24 cellular contexts compared by ENCODE assay signal in genomic region chr11:65829459-65829858, GRCh38. TPM values are rescaled to one million over a fixed set of nuclear protein-coding genes. Genes with fewer than 3 reads are reported as not detected.
DNase-seq lines count a peak whose midpoint lies in the region; ATAC-seq, FAIRE-seq and TF ChIP-seq lines count a peak whose summit lies in the region.
"Had no signal": no experiment of that assay in that cellular context is flagged by ENCODE, and none has a peak within 500 bp of the region (broad histone marks: within the 10 kb centered on the region; RNA-seq: fewer than 3 reads in every experiment).

No MANE protein-coding gene starts in this region.

- H3K9me3 Mint-ChIP-seq in GM23338 = no peaks in the 10 kb centered on the region
- H3K9me3 Mint-ChIP-seq: CD4-positive, CD25-positive, alpha-beta regulatory T cell; CD8-positive, alpha-beta T cell had no signal

- H3K4me3 Mint-ChIP-seq in GM23338 = no peak overlapping the region; the same call in 2 of the 3 replicates
- H3K4me3 Mint-ChIP-seq: B cell; CD8-positive, alpha-beta T cell had no signal

- peaks cover 26% of the 10 kb centered on the region for H3K27me3 Mint-ChIP-seq in GM23338 (ENCODE audit: insufficient read depth, low read depth, poor library complexity)
- H3K27me3 Mint-ChIP-seq: B cell had no signal

- H4K20me1 ChIP-seq in GM23338 (replicated peaks; ENCODE audit: insufficient read depth) (no peaks in the 10 kb centered on the region; the same call in 1 of the 2 replicates), K562 (replicated peaks; ENCODE audit: control insufficient read depth, insufficient read depth, low read length) (no peaks in the 10 kb centered on the region)
- H4K20me1 ChIP-seq: BLaER1 had no signal

- no TSS peak for BruUV-seq in K562 (replicated peaks; lab: Mats Ljungman, UMichigan)

- POLR2A ChIA-PET in K562 (lab: Yijun Ruan, JAX) = interaction anchor here (0.6 to 5.2 kb wide), 2 partner anchors 22 to 158 kb away, joined by 4 to 27 read pairs; no protein-coding TSS in a partner anchor

- peaks cover 5% of the 10 kb centered on the region; the same call in 1 of the 2 replicates for H3K4me1 ChIP-seq in GM23338 (ENCODE audit: insufficient read depth)
- peaks cover 0 to 15% of the 10 kb centered on the region in 2 experiments; a peak in 2 of 5 replicates for H3K4me1 ChIP-seq in K562 (replicated peaks in 1 of 2; ENCODE audit: control insufficient read depth in 2 of 2, insufficient read depth in 2 of 2, low read length in 2 of 2)
- peaks cover 8% of the 10 kb centered on the region for H3K4me1 ChIP-seq in iPS-15b (ENCODE audit: control insufficient read depth, insufficient read depth, low read length)
- H3K4me1 ChIP-seq in thymus (ENCODE audit: control insufficient read depth, insufficient read depth, low read length) = peaks cover 6% of the 10 kb centered on the region
- H3K4me1 ChIP-seq in sigmoid colon = peaks cover 0 to 17% (median 14%) of the 10 kb centered on the region in 4 donors

- H2AFZ ChIP-seq in GM23338 (no peak overlapping the region), K562 (ENCODE audit: low read depth, low read length) (peak overlapping the region; percentile 32; the same call in 1 of the 2 replicates)

- 0 out of 2 replicates have a peak, but pooled peaks cover 3% of the 10 kb centered on the region for H3F3A ChIP-seq in GM23338 (replicated peaks; ENCODE audit: low read depth)

- no peak for TF ChIP-seq RAD21 in K562 (CRISPR knock-in tag; conservative IDR thresholded peaks at IDR 0.05 in 1 of 2, IDR thresholded peaks at IDR 0.05 in 1 of 2)

- no peak for TF ChIP-seq EP300 in K562 (IDR thresholded peaks at IDR 0.05; ENCODE audit: low read length)
- TF ChIP-seq EP300 in sigmoid colon (IDR thresholded peaks at IDR 0.05) = no peak

- no peak overlapping the region for H3K4me3 ChIP-seq in GM23338
- no peak overlapping the region for H3K4me3 ChIP-seq in K562
- H3K4me3 ChIP-seq in iPS-15b (ENCODE audit: low read depth, low read length) = no peak overlapping the region
- H3K4me3 ChIP-seq in thymus (ENCODE audit: low read length) = no peak overlapping the region
- H3K4me3 ChIP-seq in sigmoid colon = no peak overlapping the region
- H3K4me3 ChIP-seq: BLaER1, HAP-1 had no signal

- H3K9me1 ChIP-seq in K562 (ENCODE audit: control insufficient read depth, insufficient read depth, low read length) = no peaks in the 10 kb centered on the region

- H3K36me3 Mint-ChIP-seq in GM23338 (ENCODE audit: low read depth) = no peaks in the 10 kb centered on the region
- H3K36me3 Mint-ChIP-seq: CD4-positive, CD25-positive, alpha-beta regulatory T cell; CD8-positive, alpha-beta T cell had no signal

- ATAC-seq in GM23338 (no peak), K562 (no peak), GM21737 (IDR thresholded peaks at IDR 0.05; ENCODE audit: unreplicated experiment) (no peak), HG02642 (IDR thresholded peaks at IDR 0.05; ENCODE audit: poor library complexity, unreplicated experiment) (no peak)
- ATAC-seq: CD8-positive, alpha-beta T cell had no signal

- CTCF ChIA-PET in K562 (lab: Yijun Ruan, JAX; ENCODE audit: low intra/inter-chr PET ratio) = no interaction called here

- WGBS in K562 (ENCODE audit: insufficient coverage, low coverage, missing lambda C conversion rate) = 7% methylated on average over 4 of the region's 4 CpGs
- 93% methylated on average over 4 of the region's 4 CpGs for WGBS in thymus
- 81 to 91% methylated on average over 4 of the region's 4 CpGs for WGBS in sigmoid colon, 2 donors

- FAIRE-seq in K562 (lab: Jason Lieb, UNC) = no peak
- FAIRE-seq: A204.1, G401.6, GM12892, GM19239, H54 had no signal

- peaks cover 11% of the 10 kb centered on the region for H3K4me1 Mint-ChIP-seq in GM23338

- TF ChIP-seq CTCF in GM23338 (conservative IDR thresholded peaks at IDR 0.05; ENCODE audit: low read depth in 2 of 2) = no peak
- no peak for TF ChIP-seq CTCF in K562 (IDR thresholded peaks at IDR 0.05 in 2 of 3, conservative IDR thresholded peaks at IDR 0.05 in 1 of 3; ENCODE audit: insufficient read depth in 2 of 3, low read depth in 1 of 3, low read length in 3 of 3)
- TF ChIP-seq CTCF in sigmoid colon (IDR thresholded peaks at IDR 0.05) = no peak

- no peak overlapping the region for H3K27ac Mint-ChIP-seq in GM23338
- H3K27ac Mint-ChIP-seq: B cell; CD4-positive, CD25-positive, alpha-beta regulatory T cell; CD8-positive, alpha-beta T cell had no signal

- H3K9ac ChIP-seq in K562 (ENCODE audit: insufficient read depth in 1 of 2, low read depth in 2 of 2, low read length in 2 of 2) (peak overlapping the region in 1 of 2 experiments; percentile 40; a peak in 1 of 4 replicates), iPS-15b (ENCODE audit: low read depth, low read length) (peak overlapping the region; percentile 47)
- H3K9ac ChIP-seq: BLaER1 had no signal

- H3K79me2 ChIP-seq in GM23338 (replicated peaks; ENCODE audit: insufficient read depth) (0 out of 2 replicates have a peak, but pooled peaks cover 3% of the 10 kb centered on the region), K562 (ENCODE audit: control insufficient read depth, insufficient read depth, low read length) (no peaks in the 10 kb centered on the region)

- intact Hi-C loops in K562 (cut with micrococcal nuclease) (no loop called here), sigmoid colon (cut with DNase I) (no loop called here)

- in situ Hi-C loops in K562 (cut with MboI) = no loop called here

- H3K27me3 ChIP-seq in GM23338 (ENCODE audit: insufficient read depth) = peaks cover 10% of the 10 kb centered on the region
- peaks cover 5 to 18% of the 10 kb centered on the region in 2 experiments; a peak in 3 of 5 replicates for H3K27me3 ChIP-seq in K562 (ENCODE audit: control insufficient read depth in 2 of 2, insufficient read depth in 2 of 2, low read length in 2 of 2)
- H3K27me3 ChIP-seq in iPS-15b (ENCODE audit: control insufficient read depth, insufficient read depth, low read length) = peaks cover 23% of the 10 kb centered on the region
- no peaks in the 10 kb centered on the region for H3K27me3 ChIP-seq in thymus (ENCODE audit: control insufficient read depth, insufficient read depth)
- H3K27me3 ChIP-seq in sigmoid colon = no peaks in the 10 kb centered on the region
- H3K27me3 ChIP-seq: BLaER1 had no signal

- H3K36me3 ChIP-seq in GM23338 (ENCODE audit: insufficient read depth) (no peaks in the 10 kb centered on the region), K562 (ENCODE audit: control insufficient read depth, insufficient read depth, low read length) (no peaks in the 10 kb centered on the region), iPS-15b (ENCODE audit: control insufficient read depth, insufficient read depth, low read length) (no peaks in the 10 kb centered on the region), thymus (ENCODE audit: control insufficient read depth, insufficient read depth) (no peaks in the 10 kb centered on the region), sigmoid colon (no peaks in the 10 kb centered on the region)
- H3K36me3 ChIP-seq: BLaER1, HAP-1 had no signal

- H3K9me3 ChIP-seq in K562 (replicated peaks; ENCODE audit: control insufficient read depth, insufficient read depth, low read depth, low read length) (no peaks in the 10 kb centered on the region), iPS-15b (ENCODE audit: control insufficient read depth, insufficient read depth, low read length) (no peaks in the 10 kb centered on the region), thymus (ENCODE audit: control insufficient read depth) (no peaks in the 10 kb centered on the region), sigmoid colon (no peaks in the 10 kb centered on the region)
- H3K9me3 ChIP-seq: BLaER1, Caco-2 had no signal

- DNase-seq in GM23338 (ENCODE audit: low spot score) (no peak), K562 (ENCODE audit: extremely low read depth in 1 of 4, low spot score in 3 of 4) (peak in 2 of 4 experiments; percentile 2 to 3), sigmoid colon (no peak)
- DNase-seq: Caco-2; CD4-positive, CD25-positive, alpha-beta regulatory T cell; CD8-positive, alpha-beta T cell; DMS153; DND-41; GOT3 had no signal

- TF ChIP-seq POLR2A in K562 (conservative IDR thresholded peaks at IDR 0.05) (no peak), sigmoid colon (IDR thresholded peaks at IDR 0.05) (no peak)

- H3K9me2 ChIP-seq in GM23338 (ENCODE audit: insufficient read depth) = peaks cover 6% of the 10 kb centered on the region; the same call in 1 of the 2 replicates

- H3K27ac ChIP-seq in GM23338 (ENCODE audit: low read depth) = no peak overlapping the region
- no peak overlapping the region for H3K27ac ChIP-seq in K562 (ENCODE audit: extremely low read depth, low read depth, low read length)
- peak overlapping the region; percentile 18 for H3K27ac ChIP-seq in thymus (ENCODE audit: low read depth)
- no peak overlapping the region for H3K27ac ChIP-seq in sigmoid colon
- H3K27ac ChIP-seq: 22Rv1, BLaER1, C4-2B had no signal

- H3K4me2 ChIP-seq in GM23338 (no peak overlapping the region), K562 (ENCODE audit: insufficient read depth, low read length) (no peak overlapping the region)
- H3K4me2 ChIP-seq: BLaER1 had no signal

RNA-seq across cellular contexts. Expression of gene SNX32, which starts 4.3 kb away (rescaled TPM):
- 0.49 TPM in 1 of 2 replicates, not detected in the other for total RNA-seq in GM23338 (2014; rRNA removed; shearing (Covaris generic))
- 1.2 and 2.4 TPM in 2 replicates for polyA plus RNA-seq in GM23338 (2016; fragmentation: Nextera tagmentation; extraction: Ambion mirVana)
- 0.16 TPM in 1 of 2 replicates, not detected in the other for total RNA-seq in K562 (2011; cell fraction: chromatin; rRNA removed; ENCODE audit: low replicate concordance)
- total RNA-seq in K562 (2011; cell fraction: nucleolus; rRNA removed) = not detected in 2 replicates
- total RNA-seq in K562 (2011; cell fraction: nucleoplasm; rRNA removed) = not detected in 2 replicates
- not detected in 2 replicates for total RNA-seq in K562 (2014; rRNA removed)
- not detected in 2 replicates for total RNA-seq in K562 (2014; rRNA removed; fragmentation: Illumina TruSeq; extraction: Trizol)
- not detected in 2 replicates for total RNA-seq in K562 (2015; rRNA removed; fragmentation: Illumina TruSeq; extraction: Trizol)
- total RNA-seq in K562 (2021) = not detected in 2 replicates
- not detected in 2 replicates for polyA plus RNA-seq in K562 (2011; rRNA removed)
- not detected in 2 replicates for polyA plus RNA-seq in K562 (2011; cell fraction: cytosol; rRNA removed)
- 0.10 TPM in 1 of 2 replicates, not detected in the other for polyA plus RNA-seq in K562 (2011; cell fraction: nucleus; rRNA removed)
- polyA plus RNA-seq in K562 (2012) = 0.24 and 0.35 TPM in 2 replicates
- not detected in 2 replicates for polyA plus RNA-seq in K562 (2014; fragmentation: Illumina TruSeq; extraction: Trizol)
- polyA plus RNA-seq in K562 (2014; fragmentation: Nextera tagmentation; extraction: Ambion mirVana) = under 1 TPM; 0.03 TPM
- not detected in 2 replicates for polyA plus RNA-seq in K562 (2014; rRNA removed)
- not detected in 2 replicates for polyA minus RNA-seq in K562 (2011; rRNA and poly(A)+ RNA removed)
- polyA minus RNA-seq in K562 (2011; cell fraction: cytosol; rRNA and poly(A)+ RNA removed) = not detected in 2 replicates
- not detected in 2 replicates for polyA minus RNA-seq in K562 (2011; cell fraction: nucleus; rRNA and poly(A)+ RNA removed)
- 1.1 TPM for polyA plus RNA-seq in thymus
- total RNA-seq in sigmoid colon = 1 to 10 TPM in 1 of 4 donors, under 1 TPM in 3; 0.27 to 1.2 (median 0.63) TPM
- 1 to 10 TPM in 1 of 3 donors, under 1 TPM in 1, not detected in 1; 0.69 to 1.5 TPM for polyA plus RNA-seq in sigmoid colon
- total RNA-seq: Caco-2 had no signal

RNA-seq across cellular contexts. Expression of gene CFL1, which starts 28.5 kb away (rescaled TPM):
- 981 and 1,393 TPM in 2 replicates for total RNA-seq in GM23338 (2014; rRNA removed; shearing (Covaris generic))
- polyA plus RNA-seq in GM23338 (2016; fragmentation: Nextera tagmentation; extraction: Ambion mirVana) = 1,996 and 2,124 TPM in 2 replicates
- total RNA-seq in K562 (2011; cell fraction: chromatin; rRNA removed; ENCODE audit: low replicate concordance) = 145 and 300 TPM in 2 replicates
- total RNA-seq in K562 (2011; cell fraction: nucleolus; rRNA removed) = 227 and 257 TPM in 2 replicates
- 176 and 204 TPM in 2 replicates for total RNA-seq in K562 (2011; cell fraction: nucleoplasm; rRNA removed)
- 1,045 and 1,321 TPM in 2 replicates for total RNA-seq in K562 (2014; rRNA removed)
- 570 and 664 TPM in 2 replicates for total RNA-seq in K562 (2014; rRNA removed; fragmentation: Illumina TruSeq; extraction: Trizol)
- 851 and 860 TPM in 2 replicates for total RNA-seq in K562 (2015; rRNA removed; fragmentation: Illumina TruSeq; extraction: Trizol)
- 891 and 919 TPM in 2 replicates for total RNA-seq in K562 (2021)
- 632 and 770 TPM in 2 replicates for polyA plus RNA-seq in K562 (2011; rRNA removed)
- polyA plus RNA-seq in K562 (2011; cell fraction: cytosol; rRNA removed) = 894 and 1,220 TPM in 2 replicates
- 307 TPM in 2 replicates for polyA plus RNA-seq in K562 (2011; cell fraction: nucleus; rRNA removed)
- 903 and 977 TPM in 2 replicates for polyA plus RNA-seq in K562 (2012)
- polyA plus RNA-seq in K562 (2014; fragmentation: Illumina TruSeq; extraction: Trizol) = 1,101 and 1,325 TPM in 2 replicates
- polyA plus RNA-seq in K562 (2014; fragmentation: Nextera tagmentation; extraction: Ambion mirVana) = 100 to 1,000 TPM; 105 to 222 TPM
- 859 and 956 TPM in 2 replicates for polyA plus RNA-seq in K562 (2014; rRNA removed)
- 971 and 1,022 TPM in 2 replicates for polyA minus RNA-seq in K562 (2011; rRNA and poly(A)+ RNA removed)
- 560 and 642 TPM in 2 replicates for polyA minus RNA-seq in K562 (2011; cell fraction: cytosol; rRNA and poly(A)+ RNA removed)
- 107 and 193 TPM in 2 replicates for polyA minus RNA-seq in K562 (2011; cell fraction: nucleus; rRNA and poly(A)+ RNA removed)
- polyA plus RNA-seq in thymus = 673 TPM
- 100 to 1,000 TPM; 428 to 506 (median 487) TPM for total RNA-seq in sigmoid colon
- polyA plus RNA-seq in sigmoid colon = 1,000 to 10,000 TPM; 1,456 to 2,165 (median 1,757) TPM

RNA-seq across cellular contexts. Expression of gene MUS81, which starts 30.8 kb away (rescaled TPM):
- total RNA-seq in GM23338 (2014; rRNA removed; shearing (Covaris generic)) = 35.5 and 48.6 TPM in 2 replicates
- polyA plus RNA-seq in GM23338 (2016; fragmentation: Nextera tagmentation; extraction: Ambion mirVana) = 38.5 and 39.1 TPM in 2 replicates
- total RNA-seq in K562 (2011; cell fraction: chromatin; rRNA removed; ENCODE audit: low replicate concordance) = 139 and 354 TPM in 2 replicates
- 277 and 282 TPM in 2 replicates for total RNA-seq in K562 (2011; cell fraction: nucleolus; rRNA removed)
- 171 and 194 TPM in 2 replicates for total RNA-seq in K562 (2011; cell fraction: nucleoplasm; rRNA removed)
- 79.4 and 95.8 TPM in 2 replicates for total RNA-seq in K562 (2014; rRNA removed)
- 23.0 and 33.5 TPM in 2 replicates for total RNA-seq in K562 (2014; rRNA removed; fragmentation: Illumina TruSeq; extraction: Trizol)
- 53.5 and 55.8 TPM in 2 replicates for total RNA-seq in K562 (2015; rRNA removed; fragmentation: Illumina TruSeq; extraction: Trizol)
- total RNA-seq in K562 (2021) = 81.5 and 91.8 TPM in 2 replicates
- polyA plus RNA-seq in K562 (2011; rRNA removed) = 51.8 and 69.9 TPM in 2 replicates
- polyA plus RNA-seq in K562 (2011; cell fraction: cytosol; rRNA removed) = 33.2 and 41.5 TPM in 2 replicates
- polyA plus RNA-seq in K562 (2011; cell fraction: nucleus; rRNA removed) = 678 and 750 TPM in 2 replicates
- 97.9 and 190 TPM in 2 replicates for polyA plus RNA-seq in K562 (2012)
- polyA plus RNA-seq in K562 (2014; fragmentation: Illumina TruSeq; extraction: Trizol) = 53.7 and 62.8 TPM in 2 replicates
- polyA plus RNA-seq in K562 (2014; fragmentation: Nextera tagmentation; extraction: Ambion mirVana) = 10 to 100 TPM; 13.4 to 16.1 TPM
- 103 and 118 TPM in 2 replicates for polyA plus RNA-seq in K562 (2014; rRNA removed)
- polyA minus RNA-seq in K562 (2011; rRNA and poly(A)+ RNA removed) = 11.8 and 17.2 TPM in 2 replicates
- 19.5 and 23.5 TPM in 2 replicates for polyA minus RNA-seq in K562 (2011; cell fraction: cytosol; rRNA and poly(A)+ RNA removed)
- 123 and 135 TPM in 2 replicates for polyA minus RNA-seq in K562 (2011; cell fraction: nucleus; rRNA and poly(A)+ RNA removed)
- 127 TPM for polyA plus RNA-seq in thymus
- 10 to 100 TPM; 42.1 to 54.2 (median 45.2) TPM for total RNA-seq in sigmoid colon
- polyA plus RNA-seq in sigmoid colon = 10 to 100 TPM; 33.5 to 61.8 (median 36.0) TPM

RNA-seq across cellular contexts. Expression of gene OVOL1, which starts 42.6 kb away (rescaled TPM):
- total RNA-seq in GM23338 (2014; rRNA removed; shearing (Covaris generic)) = 3.3 and 5.1 TPM in 2 replicates
- polyA plus RNA-seq in GM23338 (2016; fragmentation: Nextera tagmentation; extraction: Ambion mirVana) (1.4 and 1.5 TPM in 2 replicates), K562 (2011; rRNA removed) (not detected in 2 replicates), K562 (2014; fragmentation: Illumina TruSeq; extraction: Trizol) (not detected in 2 replicates), K562 (2014; fragmentation: Nextera tagmentation; extraction: Ambion mirVana) (not detected), K562 (2014; rRNA removed) (not detected in 2 replicates), thymus (1.3 TPM), sigmoid colon (10 to 100 TPM; 16.6 to 30.0 (median 22.7) TPM)
- 0.09 TPM in 1 of 2 replicates, not detected in the other for total RNA-seq in K562 (2011; cell fraction: chromatin; rRNA removed; ENCODE audit: low replicate concordance)
- not detected in 2 replicates for total RNA-seq in K562 (2011; cell fraction: nucleolus; rRNA removed)
- not detected in 2 replicates for total RNA-seq in K562 (2011; cell fraction: nucleoplasm; rRNA removed)
- total RNA-seq in K562 (2014; rRNA removed) (not detected in 2 replicates), K562 (2014; rRNA removed; fragmentation: Illumina TruSeq; extraction: Trizol) (not detected in 2 replicates), K562 (2015; rRNA removed; fragmentation: Illumina TruSeq; extraction: Trizol) (not detected in 2 replicates), K562 (2021) (0.09 TPM in 1 of 2 replicates, not detected in the other), sigmoid colon (not detected)
- polyA plus RNA-seq in K562 (2011; cell fraction: cytosol; rRNA removed) = not detected in 2 replicates
- polyA plus RNA-seq in K562 (2011; cell fraction: nucleus; rRNA removed) = not detected in 2 replicates
- not detected in 2 replicates for polyA plus RNA-seq in K562 (2012)
- polyA minus RNA-seq in K562 (2011; rRNA and poly(A)+ RNA removed) = not detected in 2 replicates
- polyA minus RNA-seq in K562 (2011; cell fraction: cytosol; rRNA and poly(A)+ RNA removed) = not detected in 2 replicates
- not detected in 2 replicates for polyA minus RNA-seq in K562 (2011; cell fraction: nucleus; rRNA and poly(A)+ RNA removed)
- total RNA-seq: CD4-positive, CD25-positive, alpha-beta regulatory T cell had no signal
- polyA plus RNA-seq: AG04450; CD4-positive, CD25-positive, alpha-beta regulatory T cell had no signal

RNA-seq across cellular contexts. Expression of gene EFEMP2, which starts 43.1 kb away (rescaled TPM):
- total RNA-seq in GM23338 (2014; rRNA removed; shearing (Covaris generic)) = 4.5 and 9.4 TPM in 2 replicates
- 7.4 and 8.0 TPM in 2 replicates for polyA plus RNA-seq in GM23338 (2016; fragmentation: Nextera tagmentation; extraction: Ambion mirVana)
- total RNA-seq in K562 (2011; cell fraction: chromatin; rRNA removed; ENCODE audit: low replicate concordance) = 12.1 and 30.7 TPM in 2 replicates
- 15.1 and 19.3 TPM in 2 replicates for total RNA-seq in K562 (2011; cell fraction: nucleolus; rRNA removed)
- total RNA-seq in K562 (2011; cell fraction: nucleoplasm; rRNA removed) = 11.3 and 15.8 TPM in 2 replicates
- total RNA-seq in K562 (2014; rRNA removed) = 0.64 and 0.86 TPM in 2 replicates
- total RNA-seq in K562 (2014; rRNA removed; fragmentation: Illumina TruSeq; extraction: Trizol) = 0.07 and 0.32 TPM in 2 replicates
- total RNA-seq in K562 (2015; rRNA removed; fragmentation: Illumina TruSeq; extraction: Trizol) = 0.57 and 0.58 TPM in 2 replicates
- total RNA-seq in K562 (2021) = 1.6 and 2.6 TPM in 2 replicates
- 2.0 and 3.9 TPM in 2 replicates for polyA plus RNA-seq in K562 (2011; rRNA removed)
- 3.3 and 4.7 TPM in 2 replicates for polyA plus RNA-seq in K562 (2011; cell fraction: cytosol; rRNA removed)
- 41.3 and 54.9 TPM in 2 replicates for polyA plus RNA-seq in K562 (2011; cell fraction: nucleus; rRNA removed)
- 1.3 and 4.2 TPM in 2 replicates for polyA plus RNA-seq in K562 (2012)
- 0.74 and 1.1 TPM in 2 replicates for polyA plus RNA-seq in K562 (2014; fragmentation: Illumina TruSeq; extraction: Trizol)
- under 1 TPM in 1 of 2 experiments, not detected in 1; 0.13 TPM for polyA plus RNA-seq in K562 (2014; fragmentation: Nextera tagmentation; extraction: Ambion mirVana)
- polyA plus RNA-seq in K562 (2014; rRNA removed) = 2.9 TPM in 2 replicates
- 0.53 and 1.2 TPM in 2 replicates for polyA minus RNA-seq in K562 (2011; rRNA and poly(A)+ RNA removed)
- polyA minus RNA-seq in K562 (2011; cell fraction: cytosol; rRNA and poly(A)+ RNA removed) = 1.3 TPM in 1 of 2 replicates, not detected in the other
- polyA minus RNA-seq in K562 (2011; cell fraction: nucleus; rRNA and poly(A)+ RNA removed) = 7.5 and 7.8 TPM in 2 replicates
- 41.8 TPM for polyA plus RNA-seq in thymus
- total RNA-seq in sigmoid colon = 100 to 1,000 TPM in 2 of 4 donors, 10 to 100 TPM in 2; 71.7 to 120 (median 97.3) TPM
- 10 to 100 TPM in 2 of 3 donors, 1 to 10 TPM in 1; 8.6 to 24.0 (median 19.4) TPM for polyA plus RNA-seq in sigmoid colon
